Comparison of ENCODE assay signal across 24 cellular contexts in the genomic region with DNA sequence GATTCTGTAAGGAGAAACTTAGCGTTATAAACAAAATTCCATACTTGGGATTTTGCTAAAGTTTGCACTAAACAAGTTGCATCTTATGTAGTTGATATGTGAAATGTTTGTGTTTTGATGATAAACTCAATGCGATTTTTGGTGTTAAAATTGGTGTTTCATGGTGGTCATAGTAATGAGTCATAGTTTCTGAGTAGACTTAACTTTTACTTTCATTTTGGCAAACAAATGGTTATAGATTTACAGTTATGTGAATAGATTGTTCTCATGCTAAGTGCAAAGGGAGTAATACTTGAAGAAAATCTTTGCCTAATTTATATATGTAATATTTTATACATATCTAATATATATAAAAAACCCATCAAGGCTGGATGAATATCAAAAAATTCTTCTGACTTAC.
"Had no signal": no experiment of that assay in that cellular context is flagged by ENCODE, and none has a peak within 500 bp of the region (broad histone marks: within the 10 kb centered on the region; RNA-seq: fewer than 3 reads in every experiment).

No MANE protein-coding gene starts in this region.

- H3K27ac Mint-ChIP-seq: dendritic cell treated with granulocyte-macrophage colony-stimulating factor and Interleukin-4, amounts not matched to agents 40 ng/mL and 50 ng/mL, for 4 days; effector memory CD8-positive, alpha-beta T cell; mesothelial cell of epicardium; naive B cell had no signal

- H3K4me3 Mint-ChIP-seq: dendritic cell treated with granulocyte-macrophage colony-stimulating factor and Interleukin-4, amounts not matched to agents 40 ng/mL and 50 ng/mL, for 4 days; effector memory CD8-positive, alpha-beta T cell; endodermal cell; mesothelial cell of epicardium; naive B cell had no signal

- H3K27me3 Mint-ChIP-seq: dendritic cell treated with granulocyte-macrophage colony-stimulating factor and Interleukin-4, amounts not matched to agents 40 ng/mL and 50 ng/mL, for 4 days; effector memory CD8-positive, alpha-beta T cell; naive B cell had no signal

- H3K9me3 Mint-ChIP-seq: dendritic cell treated with granulocyte-macrophage colony-stimulating factor and Interleukin-4, amounts not matched to agents 40 ng/mL and 50 ng/mL, for 4 days had no signal

- DNase-seq: colonic mucosa; cortex of kidney; effector CD8-positive, alpha-beta T cell; effector memory CD8-positive, alpha-beta T cell; endodermal cell; erythroblast; esophagus squamous epithelium; foreskin fibroblast; foreskin melanocyte; gastrocnemius medialis; glutamatergic neuron; head of caudate nucleus; heart right ventricle; hippocampal formation; left cardiac atrium; left lung; left ventricle myocardium superior; lower lobe of right lung; mesenchymal stem cell; mucosa of descending colon; naive B cell had no signal

- ATAC-seq: effector memory CD8-positive, alpha-beta T cell; esophagus mucosa; gastrocnemius medialis; heart right ventricle; left cardiac atrium; left lung; left ventricle myocardium superior; lower lobe of right lung; mucosa of descending colon had no signal

- H3K4me1 Mint-ChIP-seq: naive B cell had no signal

- H3K36me3 Mint-ChIP-seq: mesothelial cell of epicardium, naive B cell had no signal
